Comparison of ENCODE assay signal across 1 cellular context in genomic region chr10:72272689-72273409, GRCh38.
TF ChIP-seq lines count a peak whose summit lies in the region.

No MANE protein-coding gene starts in this region.

TF ChIP-seq in HepG2, 621 proteins besides CTCF, POLR2A, EP300 and RAD21 (continues in another document):
- TF ChIP-seq SMARCC2 (IDR thresholded peaks at IDR 0.05) (no peak), ELF1 (CRISPR knock-in tag; IDR thresholded peaks at IDR 0.05) (peak; percentile 64; the same call in 1 of the 2 replicates), CBX5 (CRISPR knock-in tag; IDR thresholded peaks at IDR 0.05; ENCODE audit: borderline replicate concordance) (peak; percentile 97), ZNF101 (CRISPR knock-in tag; IDR thresholded peaks at IDR 0.05; ENCODE audit: borderline replicate concordance, low read depth) (0 out of 2 replicates have a peak, but pooled peaks have one; percentile 63), DNMT3B (CRISPR knock-in tag; conservative IDR thresholded peaks at IDR 0.05) (peak; percentile 85; the same call in 1 of the 2 replicates), TBL1XR1 (IDR thresholded peaks at IDR 0.05; ENCODE audit: borderline replicate concordance, low read length, partially characterized antibody) (peak; percentile 94), NAIF1 (CRISPR knock-in tag; IDR thresholded peaks at IDR 0.05; ENCODE audit: borderline replicate concordance) (peak; percentile 20; the same call in 1 of the 2 replicates), HMGXB4 (CRISPR knock-in tag; IDR thresholded peaks at IDR 0.05; ENCODE audit: borderline replicate concordance in 1 of 2, low read depth in 1 of 2) (peak; percentile 70 to 85; a peak in 3 of 4 replicates), FOXK1 (CRISPR knock-in tag; IDR thresholded peaks at IDR 0.05; ENCODE audit: borderline replicate concordance, low read depth) (peak; percentile 71; the same call in 1 of the 2 replicates), MAF1 (CRISPR knock-in tag; IDR thresholded peaks at IDR 0.05; ENCODE audit: borderline replicate concordance) (no peak), TEAD3 (CRISPR knock-in tag; optimal IDR thresholded peaks at IDR 0.05; ENCODE audit: borderline replicate concordance) (peak; percentile 59), SP2 (CRISPR knock-in tag; IDR thresholded peaks at IDR 0.05) (no peak), HINFP (CRISPR knock-in tag; IDR thresholded peaks at IDR 0.05; ENCODE audit: low read depth) (peak; percentile 93), ZFAT (CRISPR knock-in tag; conservative IDR thresholded peaks at IDR 0.05) (no peak), ZNF205 (CRISPR knock-in tag; IDR thresholded peaks at IDR 0.05) (peak; percentile 89), SP5 (CRISPR knock-in tag; IDR thresholded peaks at IDR 0.05; ENCODE audit: borderline replicate concordance, low read depth) (peak; percentile 75), ZNF431 (CRISPR knock-in tag; IDR thresholded peaks at IDR 0.05; ENCODE audit: borderline replicate concordance, low read depth) (peak; percentile 29; the same call in 1 of the 2 replicates), ZNF589 (CRISPR knock-in tag; conservative IDR thresholded peaks at IDR 0.05) (no peak), REL (CRISPR knock-in tag; conservative IDR thresholded peaks at IDR 0.05) (no peak), ZNF460 (CRISPR knock-in tag; IDR thresholded peaks at IDR 0.05; ENCODE audit: borderline replicate concordance) (no peak; the same call in 1 of the 2 replicates), SALL1 (CRISPR knock-in tag; IDR thresholded peaks at IDR 0.05) (peak; percentile 95), SRSF1 (optimal IDR thresholded peaks at IDR 0.05; ENCODE audit: low read depth, low read length) (no peak), CEBPZ (IDR thresholded peaks at IDR 0.05; ENCODE audit: low read length) (no peak), FOXA1 (IDR thresholded peaks at IDR 0.05) (no peak), FOXA1 (CRISPR knock-in tag; IDR thresholded peaks at IDR 0.05) (peak; percentile 41; the same call in 1 of the 2 replicates), ZNF841 (CRISPR knock-in tag; IDR thresholded peaks at IDR 0.05; ENCODE audit: borderline replicate concordance) (no peak), ZFP90 (CRISPR knock-in tag; IDR thresholded peaks at IDR 0.05; ENCODE audit: borderline replicate concordance) (no peak), ZNF850 (CRISPR knock-in tag; conservative IDR thresholded peaks at IDR 0.05) (no peak), KLF16 (CRISPR knock-in tag; IDR thresholded peaks at IDR 0.05) (peak in 1 of 2 experiments; percentile 94; a peak in 2 of 4 replicates), HCFC1 (IDR thresholded peaks at IDR 0.05; ENCODE audit: low read depth, low read length) (no peak), U2AF2 (IDR thresholded peaks at IDR 0.05; ENCODE audit: low read depth, low read length) (no peak), ELF3 (CRISPR knock-in tag; IDR thresholded peaks at IDR 0.05) (peak; percentile 71; the same call in 1 of the 2 replicates), ZNF720 (CRISPR knock-in tag; IDR thresholded peaks at IDR 0.05) (no peak), MTA1 (CRISPR knock-in tag; IDR thresholded peaks at IDR 0.05; ENCODE audit: borderline replicate concordance) (peak; percentile 21; the same call in 1 of the 2 replicates), IRF1 (CRISPR knock-in tag; IDR thresholded peaks at IDR 0.05; ENCODE audit: low read depth) (no peak), ATF2 (CRISPR knock-in tag; IDR thresholded peaks at IDR 0.05) (peak; percentile 91; the same call in 1 of the 2 replicates), EHMT2 (IDR thresholded peaks at IDR 0.05; ENCODE audit: borderline replicate concordance, low read depth, low read length) (no peak), ZFP1 (CRISPR knock-in tag; IDR thresholded peaks at IDR 0.05) (peak; percentile 69; the same call in 1 of the 2 replicates), CBFB (CRISPR knock-in tag; IDR thresholded peaks at IDR 0.05) (peak; percentile 83; the same call in 1 of the 2 replicates), ZNF569 (CRISPR knock-in tag; IDR thresholded peaks at IDR 0.05; ENCODE audit: borderline replicate concordance) (peak; percentile 20; the same call in 1 of the 2 replicates)
- TF ChIP-seq, protein P1, sequence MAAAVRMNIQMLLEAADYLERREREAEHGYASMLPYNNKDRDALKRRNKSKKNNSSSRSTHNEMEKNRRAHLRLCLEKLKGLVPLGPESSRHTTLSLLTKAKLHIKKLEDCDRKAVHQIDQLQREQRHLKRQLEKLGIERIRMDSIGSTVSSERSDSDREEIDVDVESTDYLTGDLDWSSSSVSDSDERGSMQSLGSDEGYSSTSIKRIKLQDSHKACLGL (CRISPR knock-in tag; IDR thresholded peaks at IDR 0.05): no peak
- TF ChIP-seq, protein P2, sequence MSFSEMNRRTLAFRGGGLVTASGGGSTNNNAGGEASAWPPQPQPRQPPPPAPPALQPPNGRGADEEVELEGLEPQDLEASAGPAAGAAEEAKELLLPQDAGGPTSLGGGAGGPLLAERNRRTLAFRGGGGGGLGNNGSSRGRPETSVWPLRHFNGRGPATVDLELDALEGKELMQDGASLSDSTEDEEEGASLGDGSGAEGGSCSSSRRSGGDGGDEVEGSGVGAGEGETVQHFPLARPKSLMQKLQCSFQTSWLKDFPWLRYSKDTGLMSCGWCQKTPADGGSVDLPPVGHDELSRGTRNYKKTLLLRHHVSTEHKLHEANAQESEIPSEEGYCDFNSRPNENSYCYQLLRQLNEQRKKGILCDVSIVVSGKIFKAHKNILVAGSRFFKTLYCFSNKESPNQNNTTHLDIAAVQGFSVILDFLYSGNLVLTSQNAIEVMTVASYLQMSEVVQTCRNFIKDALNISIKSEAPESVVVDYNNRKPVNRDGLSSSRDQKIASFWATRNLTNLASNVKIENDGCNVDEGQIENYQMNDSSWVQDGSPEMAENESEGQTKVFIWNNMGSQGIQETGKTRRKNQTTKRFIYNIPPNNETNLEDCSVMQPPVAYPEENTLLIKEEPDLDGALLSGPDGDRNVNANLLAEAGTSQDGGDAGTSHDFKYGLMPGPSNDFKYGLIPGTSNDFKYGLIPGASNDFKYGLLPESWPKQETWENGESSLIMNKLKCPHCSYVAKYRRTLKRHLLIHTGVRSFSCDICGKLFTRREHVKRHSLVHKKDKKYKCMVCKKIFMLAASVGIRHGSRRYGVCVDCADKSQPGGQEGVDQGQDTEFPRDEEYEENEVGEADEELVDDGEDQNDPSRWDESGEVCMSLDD (CRISPR knock-in tag; IDR thresholded peaks at IDR 0.05; ENCODE audit: borderline replicate concordance): no peak
- TF ChIP-seq, protein P3, sequence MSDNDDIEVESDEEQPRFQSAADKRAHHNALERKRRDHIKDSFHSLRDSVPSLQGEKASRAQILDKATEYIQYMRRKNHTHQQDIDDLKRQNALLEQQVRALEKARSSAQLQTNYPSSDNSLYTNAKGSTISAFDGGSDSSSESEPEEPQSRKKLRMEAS (IDR thresholded peaks at IDR 0.05): peak; percentile 58; the same call in 1 of the 2 replicates
- TF ChIP-seq, protein P4, sequence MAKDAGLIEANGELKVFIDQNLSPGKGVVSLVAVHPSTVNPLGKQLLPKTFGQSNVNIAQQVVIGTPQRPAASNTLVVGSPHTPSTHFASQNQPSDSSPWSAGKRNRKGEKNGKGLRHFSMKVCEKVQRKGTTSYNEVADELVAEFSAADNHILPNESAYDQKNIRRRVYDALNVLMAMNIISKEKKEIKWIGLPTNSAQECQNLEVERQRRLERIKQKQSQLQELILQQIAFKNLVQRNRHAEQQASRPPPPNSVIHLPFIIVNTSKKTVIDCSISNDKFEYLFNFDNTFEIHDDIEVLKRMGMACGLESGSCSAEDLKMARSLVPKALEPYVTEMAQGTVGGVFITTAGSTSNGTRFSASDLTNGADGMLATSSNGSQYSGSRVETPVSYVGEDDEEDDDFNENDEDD (CRISPR knock-in tag; IDR thresholded peaks at IDR 0.05; ENCODE audit: borderline replicate concordance): peak; percentile 32; the same call in 1 of the 2 replicates
- TF ChIP-seq, protein P5, sequence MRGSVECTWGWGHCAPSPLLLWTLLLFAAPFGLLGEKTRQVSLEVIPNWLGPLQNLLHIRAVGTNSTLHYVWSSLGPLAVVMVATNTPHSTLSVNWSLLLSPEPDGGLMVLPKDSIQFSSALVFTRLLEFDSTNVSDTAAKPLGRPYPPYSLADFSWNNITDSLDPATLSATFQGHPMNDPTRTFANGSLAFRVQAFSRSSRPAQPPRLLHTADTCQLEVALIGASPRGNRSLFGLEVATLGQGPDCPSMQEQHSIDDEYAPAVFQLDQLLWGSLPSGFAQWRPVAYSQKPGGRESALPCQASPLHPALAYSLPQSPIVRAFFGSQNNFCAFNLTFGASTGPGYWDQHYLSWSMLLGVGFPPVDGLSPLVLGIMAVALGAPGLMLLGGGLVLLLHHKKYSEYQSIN (CRISPR knock-in tag; IDR thresholded peaks at IDR 0.05; ENCODE audit: borderline replicate concordance): no peak
- TF ChIP-seq, protein P6, sequence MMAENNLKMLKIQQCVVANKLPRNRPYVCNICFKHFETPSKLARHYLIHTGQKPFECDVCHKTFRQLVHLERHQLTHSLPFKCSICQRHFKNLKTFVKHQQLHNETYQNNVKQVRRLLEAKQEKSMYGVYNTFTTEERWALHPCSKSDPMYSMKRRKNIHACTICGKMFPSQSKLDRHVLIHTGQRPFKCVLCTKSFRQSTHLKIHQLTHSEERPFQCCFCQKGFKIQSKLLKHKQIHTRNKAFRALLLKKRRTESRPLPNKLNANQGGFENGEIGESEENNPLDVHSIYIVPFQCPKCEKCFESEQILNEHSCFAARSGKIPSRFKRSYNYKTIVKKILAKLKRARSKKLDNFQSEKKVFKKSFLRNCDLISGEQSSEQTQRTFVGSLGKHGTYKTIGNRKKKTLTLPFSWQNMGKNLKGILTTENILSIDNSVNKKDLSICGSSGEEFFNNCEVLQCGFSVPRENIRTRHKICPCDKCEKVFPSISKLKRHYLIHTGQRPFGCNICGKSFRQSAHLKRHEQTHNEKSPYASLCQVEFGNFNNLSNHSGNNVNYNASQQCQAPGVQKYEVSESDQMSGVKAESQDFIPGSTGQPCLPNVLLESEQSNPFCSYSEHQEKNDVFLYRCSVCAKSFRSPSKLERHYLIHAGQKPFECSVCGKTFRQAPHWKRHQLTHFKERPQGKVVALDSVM (CRISPR knock-in tag; IDR thresholded peaks at IDR 0.05): peak; percentile 37; the same call in 1 of the 2 replicates
